2 cellular contexts compared by ENCODE assay signal in the genomic region with DNA sequence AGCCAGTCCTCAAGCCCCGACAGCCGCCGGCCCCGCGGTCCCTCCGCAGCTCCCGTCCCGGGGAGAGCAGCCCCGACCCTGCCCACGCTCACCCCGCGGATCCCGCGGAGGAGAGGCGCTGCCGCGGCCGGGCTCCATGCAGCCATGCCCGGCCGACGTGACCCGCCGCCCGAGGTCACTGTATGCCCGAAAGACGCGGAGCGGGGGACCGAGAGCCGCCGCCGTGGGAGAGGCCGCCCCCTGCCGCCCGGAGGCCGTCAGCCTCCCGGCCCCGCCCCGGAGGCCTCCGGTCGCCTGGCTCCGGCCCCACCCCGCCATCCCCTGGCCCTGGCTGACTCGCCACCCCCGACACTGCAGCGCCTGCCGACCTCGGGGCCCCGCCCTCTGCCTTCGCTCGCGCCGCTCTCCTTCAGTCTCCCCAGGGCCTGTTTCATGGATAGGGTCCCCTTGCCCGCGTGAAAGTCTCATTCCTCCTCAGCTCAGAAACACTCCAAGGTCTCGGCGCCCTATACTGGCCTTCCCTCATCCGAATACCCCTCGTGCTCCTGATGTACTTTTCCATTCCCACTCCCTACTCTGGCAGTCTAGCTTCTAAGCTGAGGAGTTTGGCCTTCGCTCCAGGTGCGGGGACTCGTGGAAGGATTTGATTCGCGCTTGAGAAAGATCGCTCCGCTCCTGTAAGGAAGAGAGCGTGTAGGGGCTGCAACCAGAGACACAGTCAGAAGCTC.
TF ChIP-seq lines count a peak whose summit lies in the region.

A gene with protein sequence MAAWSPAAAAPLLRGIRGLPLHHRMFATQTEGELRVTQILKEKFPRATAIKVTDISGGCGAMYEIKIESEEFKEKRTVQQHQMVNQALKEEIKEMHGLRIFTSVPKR (minus strand): TSS at position 184 of the 728 bp plus-strand sequence. CDS start 38 bp downstream, at position 146.

TF ChIP-seq in IMR-90, 13 proteins besides CTCF, POLR2A, EP300 and RAD21:
- TF ChIP-seq MAZ (IDR thresholded peaks at IDR 0.05; ENCODE audit: borderline replicate concordance, low read depth, low read length) (peak; percentile 84), MXI1 (IDR thresholded peaks at IDR 0.05; ENCODE audit: borderline replicate concordance, low read depth, low read length) (peak; percentile 41; the same call in 1 of the 2 replicates), NFE2L2 (IDR thresholded peaks at IDR 0.05; ENCODE audit: low read depth, low read length) (no peak), SMC3 (IDR thresholded peaks at IDR 0.05; ENCODE audit: low read depth, low read length) (peak; percentile 34), USF2 (IDR thresholded peaks at IDR 0.05; ENCODE audit: low read depth, low read length) (no peak)

TF ChIP-seq in PFSK-1, 5 proteins besides CTCF, POLR2A, EP300 and RAD21:
- TF ChIP-seq, protein P1, sequence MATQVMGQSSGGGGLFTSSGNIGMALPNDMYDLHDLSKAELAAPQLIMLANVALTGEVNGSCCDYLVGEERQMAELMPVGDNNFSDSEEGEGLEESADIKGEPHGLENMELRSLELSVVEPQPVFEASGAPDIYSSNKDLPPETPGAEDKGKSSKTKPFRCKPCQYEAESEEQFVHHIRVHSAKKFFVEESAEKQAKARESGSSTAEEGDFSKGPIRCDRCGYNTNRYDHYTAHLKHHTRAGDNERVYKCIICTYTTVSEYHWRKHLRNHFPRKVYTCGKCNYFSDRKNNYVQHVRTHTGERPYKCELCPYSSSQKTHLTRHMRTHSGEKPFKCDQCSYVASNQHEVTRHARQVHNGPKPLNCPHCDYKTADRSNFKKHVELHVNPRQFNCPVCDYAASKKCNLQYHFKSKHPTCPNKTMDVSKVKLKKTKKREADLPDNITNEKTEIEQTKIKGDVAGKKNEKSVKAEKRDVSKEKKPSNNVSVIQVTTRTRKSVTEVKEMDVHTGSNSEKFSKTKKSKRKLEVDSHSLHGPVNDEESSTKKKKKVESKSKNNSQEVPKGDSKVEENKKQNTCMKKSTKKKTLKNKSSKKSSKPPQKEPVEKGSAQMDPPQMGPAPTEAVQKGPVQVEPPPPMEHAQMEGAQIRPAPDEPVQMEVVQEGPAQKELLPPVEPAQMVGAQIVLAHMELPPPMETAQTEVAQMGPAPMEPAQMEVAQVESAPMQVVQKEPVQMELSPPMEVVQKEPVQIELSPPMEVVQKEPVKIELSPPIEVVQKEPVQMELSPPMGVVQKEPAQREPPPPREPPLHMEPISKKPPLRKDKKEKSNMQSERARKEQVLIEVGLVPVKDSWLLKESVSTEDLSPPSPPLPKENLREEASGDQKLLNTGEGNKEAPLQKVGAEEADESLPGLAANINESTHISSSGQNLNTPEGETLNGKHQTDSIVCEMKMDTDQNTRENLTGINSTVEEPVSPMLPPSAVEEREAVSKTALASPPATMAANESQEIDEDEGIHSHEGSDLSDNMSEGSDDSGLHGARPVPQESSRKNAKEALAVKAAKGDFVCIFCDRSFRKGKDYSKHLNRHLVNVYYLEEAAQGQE (IDR thresholded peaks at IDR 0.05; ENCODE audit: insufficient read depth in 1 of 2, low read depth in 2 of 2, low read length in 2 of 2): peak in 1 of 2 experiments; percentile 46; a peak in 2 of 4 replicates
- peak; percentile 90 for TF ChIP-seq TAF1 (IDR thresholded peaks at IDR 0.05; ENCODE audit: borderline replicate concordance, insufficient read depth, low read length)
- TF ChIP-seq POLR2AphosphoS5 (IDR thresholded peaks at IDR 0.05; ENCODE audit: low read depth, low read length): peak; percentile 74
- TF ChIP-seq FOXP2 (optimal IDR thresholded peaks at IDR 0.05; ENCODE audit: borderline replicate concordance, extremely low read depth, extremely low read length, insufficient read depth): peak; percentile 84
- TF ChIP-seq SIN3A (IDR thresholded peaks at IDR 0.05; ENCODE audit: borderline replicate concordance, insufficient read depth, low read length): no peak
